In genomic region chr16:52408197-52408845, GRCh38 we compare ENCODE assay signal across 1 cellular context.
TF ChIP-seq lines count a peak whose summit lies in the region.

No MANE protein-coding gene starts in this region.

TF ChIP-seq in HepG2, 621 proteins besides CTCF, POLR2A, EP300 and RAD21 (continued from another document and continues in another):
- no peak for TF ChIP-seq ZNF564 (CRISPR knock-in tag; IDR thresholded peaks at IDR 0.05)
- TF ChIP-seq ZNF589 (CRISPR knock-in tag; conservative IDR thresholded peaks at IDR 0.05): no peak; the same call in 1 of the 2 replicates
- no peak for TF ChIP-seq ZNF225 (CRISPR knock-in tag; IDR thresholded peaks at IDR 0.05)
- no peak for TF ChIP-seq THAP7 (CRISPR knock-in tag; IDR thresholded peaks at IDR 0.05)
- no peak for TF ChIP-seq MBNL3 (CRISPR knock-in tag; conservative IDR thresholded peaks at IDR 0.05)
- peak; percentile 73 for TF ChIP-seq ONECUT2 (CRISPR knock-in tag; IDR thresholded peaks at IDR 0.05)
- TF ChIP-seq GABPB1 (CRISPR knock-in tag; IDR thresholded peaks at IDR 0.05): peak; percentile 77
- no peak for TF ChIP-seq PTBP1 (IDR thresholded peaks at IDR 0.05; ENCODE audit: low read depth, low read length, poor library complexity, severe bottlenecking)
- no peak for TF ChIP-seq ZXDC (CRISPR knock-in tag; IDR thresholded peaks at IDR 0.05)
- no peak for TF ChIP-seq JDP2 (CRISPR knock-in tag; IDR thresholded peaks at IDR 0.05; ENCODE audit: borderline replicate concordance)
- TF ChIP-seq ZNF281 (CRISPR knock-in tag; IDR thresholded peaks at IDR 0.05; ENCODE audit: borderline replicate concordance): peak; percentile 32; the same call in 1 of the 2 replicates
- no peak for TF ChIP-seq ZNF432 (CRISPR knock-in tag; IDR thresholded peaks at IDR 0.05; ENCODE audit: borderline replicate concordance)
- TF ChIP-seq ZNF687 (CRISPR knock-in tag; IDR thresholded peaks at IDR 0.05): no peak
- no peak for TF ChIP-seq CENPBD1 (CRISPR knock-in tag; IDR thresholded peaks at IDR 0.05; ENCODE audit: borderline replicate concordance, low read depth)
- peak; percentile 83 for TF ChIP-seq KDM1A (CRISPR knock-in tag; IDR thresholded peaks at IDR 0.05)
- TF ChIP-seq HCFC1 (IDR thresholded peaks at IDR 0.05; ENCODE audit: low read depth, low read length): no peak
- peak; percentile 67; the same call in 1 of the 2 replicates for TF ChIP-seq PRDM10 (CRISPR knock-in tag; IDR thresholded peaks at IDR 0.05; ENCODE audit: low read depth)
- TF ChIP-seq HOXA5 (CRISPR knock-in tag; IDR thresholded peaks at IDR 0.05): no peak
- 0 out of 2 replicates have a peak, but pooled peaks have one; percentile 16 for TF ChIP-seq TRIM24 (CRISPR knock-in tag; IDR thresholded peaks at IDR 0.05)
- TF ChIP-seq RFXAP (CRISPR knock-in tag; IDR thresholded peaks at IDR 0.05; ENCODE audit: borderline replicate concordance): no peak; the same call in 1 of the 2 replicates
- no peak for TF ChIP-seq RNF2 (conservative IDR thresholded peaks at IDR 0.05; ENCODE audit: low read depth)
- no peak for TF ChIP-seq ZNF672 (CRISPR knock-in tag; IDR thresholded peaks at IDR 0.05)
- no peak for TF ChIP-seq FOXO4 (CRISPR knock-in tag; conservative IDR thresholded peaks at IDR 0.05)
- TF ChIP-seq PAF1 (CRISPR knock-in tag; IDR thresholded peaks at IDR 0.05): no peak
- no peak; the same call in 1 of the 2 replicates for TF ChIP-seq ZBTB39 (CRISPR knock-in tag; IDR thresholded peaks at IDR 0.05)
- no peak for TF ChIP-seq MLLT10 (CRISPR knock-in tag; IDR thresholded peaks at IDR 0.05)
- peak; percentile 89 for TF ChIP-seq SMAD3 (CRISPR knock-in tag; IDR thresholded peaks at IDR 0.05)
- TF ChIP-seq ZKSCAN8 (CRISPR knock-in tag; IDR thresholded peaks at IDR 0.05; ENCODE audit: borderline replicate concordance): peak; percentile 51; the same call in 1 of the 2 replicates
- no peak for TF ChIP-seq POLR2G (IDR thresholded peaks at IDR 0.05; ENCODE audit: low read depth, low read length)
- no peak for TF ChIP-seq STAT5B (CRISPR knock-in tag; IDR thresholded peaks at IDR 0.05)
- TF ChIP-seq KLF9 (CRISPR knock-in tag; IDR thresholded peaks at IDR 0.05; ENCODE audit: low read depth): 0 out of 2 replicates have a peak, but pooled peaks have one; percentile 67
- TF ChIP-seq ZNF33A (CRISPR knock-in tag; IDR thresholded peaks at IDR 0.05; ENCODE audit: borderline replicate concordance): no peak
- no peak for TF ChIP-seq ZNF326 (CRISPR knock-in tag; IDR thresholded peaks at IDR 0.05; ENCODE audit: borderline replicate concordance)
- no peak for TF ChIP-seq MTERF4 (CRISPR knock-in tag; IDR thresholded peaks at IDR 0.05)
- no peak for TF ChIP-seq SALL2 (CRISPR knock-in tag; IDR thresholded peaks at IDR 0.05)
- no peak for TF ChIP-seq ZNF761 (CRISPR knock-in tag; conservative IDR thresholded peaks at IDR 0.05)
- no peak for TF ChIP-seq ZFP37 (CRISPR knock-in tag; IDR thresholded peaks at IDR 0.05; ENCODE audit: borderline replicate concordance)
